In genomic region chr3:184576457-184577240, GRCh38 we compare ENCODE assay signal across 12 cellular contexts. TPM values are rescaled to one million over a fixed set of nuclear protein-coding genes. Genes with fewer than 3 reads are reported as not detected.
DNase-seq lines count a peak whose midpoint lies in the region; ATAC-seq lines count a peak whose summit lies in the region.
"Had no signal": no experiment of that assay in that cellular context is flagged by ENCODE, and none has a peak within 500 bp of the region (broad histone marks: within the 10 kb centered on the region; RNA-seq: fewer than 3 reads in every experiment).

No MANE protein-coding gene starts in this region.

- H3K79me1 ChIP-seq in mesenchymal stem cell (replicated peaks; ENCODE audit: low read length, poor library complexity, severe bottlenecking) (no peaks in the 10 kb centered on the region), neuronal stem cell (ENCODE audit: low read depth, low read length) (no peaks in the 10 kb centered on the region)

- H3K9me3 Mint-ChIP-seq in stimulated activated naive CD8-positive, alpha-beta T cell treated with anti-CD3 and anti-CD28 coated beads, Interleukin-15, amount 100 ng/mL, for 72 hours, result no peaks in the 10 kb centered on the region
- H3K9me3 Mint-ChIP-seq in stimulated activated effector memory CD8-positive, alpha-beta T cell treated with anti-CD3 and anti-CD28 coated beads, Interleukin-12 subunit alpha, Interleukin-12 subunit beta, amount 100 ng/mL, for 72 hours, result no peaks in the 10 kb centered on the region
- H3K9me3 Mint-ChIP-seq: CD4-positive, alpha-beta T cell had no signal

- H3K27me3 ChIP-seq in mesenchymal stem cell (ENCODE audit: control insufficient read depth in 1 of 2, insufficient read depth in 1 of 2, low read length in 2 of 2), result peaks cover 0 to 9% of the 10 kb centered on the region in 2 experiments
- H3K27me3 ChIP-seq in neuronal stem cell (ENCODE audit: control insufficient read depth in 3 of 3, insufficient read depth in 3 of 3, low read depth in 1 of 3, low read length in 3 of 3), result peaks cover 0 to 8% (median 0%) of the 10 kb centered on the region in 3 experiments

- H2BK12ac ChIP-seq in mesenchymal stem cell (ENCODE audit: low read length in 2 of 2), result peak overlapping the region; percentile 22 to 81
- H2BK12ac ChIP-seq in neuronal stem cell (ENCODE audit: low read length), result no peak overlapping the region

- no peaks in the 10 kb centered on the region for H3K36me3 Mint-ChIP-seq in stimulated activated effector memory CD8-positive, alpha-beta T cell treated with anti-CD3 and anti-CD28 coated beads, Interleukin-12 subunit alpha, Interleukin-12 subunit beta, amount 100 ng/mL, for 72 hours

- H3K23ac ChIP-seq in mesenchymal stem cell (ENCODE audit: low read length in 2 of 2) (no peak overlapping the region), neuronal stem cell (ENCODE audit: low read depth, low read length, poor library complexity) (peak overlapping the region; percentile 67)

- H3K36me3 ChIP-seq in mesenchymal stem cell (ENCODE audit: control insufficient read depth in 1 of 2, insufficient read depth in 2 of 2, low read depth in 1 of 2, low read length in 2 of 2), result peaks cover 7 to 39% of the 10 kb centered on the region in 2 experiments
- H3K36me3 ChIP-seq in neuronal stem cell (replicated peaks in 1 of 2; ENCODE audit: control insufficient read depth in 2 of 2, insufficient read depth in 2 of 2, low read length in 2 of 2), result peaks cover 14 to 78% of the 10 kb centered on the region in 2 donors

- H3K27me3 Mint-ChIP-seq in stimulated activated naive CD8-positive, alpha-beta T cell treated with anti-CD3 and anti-CD28 coated beads, Interleukin-15, amount 100 ng/mL, for 72 hours, result peaks cover 8% of the 10 kb centered on the region

- no peak overlapping the region for H3K4me3 Mint-ChIP-seq in stimulated activated naive CD8-positive, alpha-beta T cell treated with anti-CD3 and anti-CD28 coated beads, Interleukin-15, amount 100 ng/mL, for 72 hours
- H3K4me3 Mint-ChIP-seq in stimulated activated effector memory CD8-positive, alpha-beta T cell treated with anti-CD3 and anti-CD28 coated beads, Interleukin-12 subunit alpha, Interleukin-12 subunit beta, amount 100 ng/mL, for 72 hours, result no peak overlapping the region
- H3K4me3 Mint-ChIP-seq: B cell; CD4-positive, alpha-beta T cell had no signal

- H3K4me2 ChIP-seq in mesenchymal stem cell (ENCODE audit: low read length, poor library complexity, severe bottlenecking), result no peak overlapping the region
- no peak overlapping the region for H3K4me2 ChIP-seq in neuronal stem cell (ENCODE audit: insufficient read depth, low read length, poor library complexity, severe bottlenecking)

- H3K4me1 ChIP-seq in mesenchymal stem cell (ENCODE audit: control insufficient read depth, insufficient read depth, low read depth, low read length) (peaks cover 7% of the 10 kb centered on the region), neuronal stem cell (ENCODE audit: control insufficient read depth in 2 of 2, insufficient read depth in 1 of 2, low read depth in 1 of 2, low read length in 2 of 2) (peaks cover 26 to 33% of the 10 kb centered on the region in 2 donors)

- H3K4me1 Mint-ChIP-seq in stimulated activated naive CD8-positive, alpha-beta T cell treated with anti-CD3 and anti-CD28 coated beads, Interleukin-15, amount 100 ng/mL, for 72 hours, result no peaks in the 10 kb centered on the region
- H3K4me1 Mint-ChIP-seq in stimulated activated effector memory CD8-positive, alpha-beta T cell treated with anti-CD3 and anti-CD28 coated beads, Interleukin-12 subunit alpha, Interleukin-12 subunit beta, amount 100 ng/mL, for 72 hours, result no peaks in the 10 kb centered on the region
- H3K4me1 Mint-ChIP-seq: B cell had no signal

- H3K14ac ChIP-seq in mesenchymal stem cell (ENCODE audit: low read length in 2 of 2), result no peak overlapping the region
- no peak overlapping the region for H3K14ac ChIP-seq in neuronal stem cell (ENCODE audit: low read length)

- no peak overlapping the region for H3K4ac ChIP-seq in mesenchymal stem cell (ENCODE audit: low read depth in 1 of 2, low read length in 2 of 2)
- no peak overlapping the region for H3K4ac ChIP-seq in neuronal stem cell (ENCODE audit: low read length)

- H3K4me3 ChIP-seq in mesenchymal stem cell (ENCODE audit: insufficient read depth in 1 of 2, low read depth in 1 of 2, low read length in 2 of 2) (no peak overlapping the region), neuronal stem cell (ENCODE audit: low read length in 2 of 2) (no peak overlapping the region)

- WGBS in mesenchymal stem cell, result 94% methylated on average over 24 of the region's 25 CpGs
- WGBS in neuronal stem cell (ENCODE audit: extremely low coverage in 2 of 2, insufficient read length in 2 of 2, insufficient replicate concordance in 1 of 2), 2 donors, result no CpG with 5 or more reads among the region's 25 CpGs

- DNase-seq in stimulated activated naive CD8-positive, alpha-beta T cell treated with anti-CD3 and anti-CD28 coated beads, Interleukin-15, amount 100 ng/mL, for 72 hours, result no peak
- DNase-seq in stimulated activated naive CD8-positive, alpha-beta T cell treated with anti-CD3 and anti-CD28 coated beads, Interleukin-15, Interleukin-2, amounts not matched to agents 100 U/mL and 50 U/mL, for 24 hours, result no peak
- DNase-seq in mesenchymal stem cell, result no peak
- DNase-seq in neuronal stem cell (ENCODE audit: low spot score), result no peak
- no peak for DNase-seq in SW480 (ENCODE audit: low spot score)
- no peak for DNase-seq in effector CD4-positive, alpha-beta T cell
- DNase-seq in stimulated activated effector memory CD8-positive, alpha-beta T cell treated with anti-CD3 and anti-CD28 coated beads, Interleukin-12 subunit alpha, Interleukin-12 subunit beta, amount 100 ng/mL, for 72 hours (ENCODE audit: low spot score in 2 of 2), result no peak
- DNase-seq: Calu3; CD4-positive, alpha-beta T cell; DMS 273 treated with DMSO at 0.1 percent for 48 hours had no signal

- H4K8ac ChIP-seq in mesenchymal stem cell (ENCODE audit: low read length) (no peak overlapping the region), neuronal stem cell (ENCODE audit: low read depth, low read length) (no peak overlapping the region)

- peak overlapping the region; percentile 23 to 64 for H3K18ac ChIP-seq in mesenchymal stem cell (ENCODE audit: low read depth in 1 of 2, low read length in 2 of 2)
- peak overlapping the region; percentile 22 for H3K18ac ChIP-seq in neuronal stem cell (ENCODE audit: low read length)

- peak overlapping the region in 1 of 2 donors; percentile 54 for H3K27ac Mint-ChIP-seq in stimulated activated naive CD8-positive, alpha-beta T cell treated with anti-CD3 and anti-CD28 coated beads, Interleukin-15, amount 100 ng/mL, for 72 hours
- no peak overlapping the region for H3K27ac Mint-ChIP-seq in stimulated activated effector memory CD8-positive, alpha-beta T cell treated with anti-CD3 and anti-CD28 coated beads, Interleukin-12 subunit alpha, Interleukin-12 subunit beta, amount 100 ng/mL, for 72 hours
- H3K27ac Mint-ChIP-seq: B cell; CD4-positive, alpha-beta T cell had no signal

- no peak overlapping the region for H3K27ac ChIP-seq in mesenchymal stem cell (ENCODE audit: low read length, poor library complexity, severe bottlenecking)
- H3K27ac ChIP-seq in neuronal stem cell (replicated peaks; ENCODE audit: low read length), result no peak overlapping the region

- H2AK5ac ChIP-seq in mesenchymal stem cell (ENCODE audit: low read length, severe bottlenecking) (no peak overlapping the region), neuronal stem cell (ENCODE audit: low read depth, low read length) (peak overlapping the region; percentile 41)

- H2BK120ac ChIP-seq in mesenchymal stem cell (ENCODE audit: low read depth, low read length) (no peak overlapping the region), neuronal stem cell (ENCODE audit: low read depth, low read length) (no peak overlapping the region)

- H2BK15ac ChIP-seq in mesenchymal stem cell (ENCODE audit: low read depth, poor library complexity, severe bottlenecking) (no peak overlapping the region), neuronal stem cell (ENCODE audit: low read length) (peak overlapping the region; percentile 60)

- H2BK5ac ChIP-seq in mesenchymal stem cell (ENCODE audit: low read depth, low read length, poor library complexity, severe bottlenecking) (no peak overlapping the region), neuronal stem cell (ENCODE audit: low read length) (no peak overlapping the region)

- H3K9ac ChIP-seq in mesenchymal stem cell (ENCODE audit: low read length), result no peak overlapping the region
- H3K9ac ChIP-seq in neuronal stem cell (ENCODE audit: low read depth, low read length, poor library complexity), result no peak overlapping the region

- H2AFZ ChIP-seq in mesenchymal stem cell (ENCODE audit: low read depth, low read length), result no peak overlapping the region
- H2AFZ ChIP-seq in neuronal stem cell (ENCODE audit: low read length), result no peak overlapping the region

- ATAC-seq in stimulated activated naive CD8-positive, alpha-beta T cell treated with anti-CD3 and anti-CD28 coated beads, Interleukin-15, amount 100 ng/mL, for 72 hours, result peak; percentile 7
- no peak for ATAC-seq in stimulated activated naive CD8-positive, alpha-beta T cell treated with anti-CD3 and anti-CD28 coated beads, Interleukin-15, Interleukin-2, amounts not matched to agents 100 U/mL and 50 U/mL, for 24 hours
- ATAC-seq in stimulated activated effector memory CD8-positive, alpha-beta T cell treated with anti-CD3 and anti-CD28 coated beads, Interleukin-12 subunit alpha, Interleukin-12 subunit beta, amount 100 ng/mL, for 72 hours, result no peak
- ATAC-seq: HCT116 had no signal

- H4K91ac ChIP-seq in mesenchymal stem cell (ENCODE audit: low read length), result peak overlapping the region; percentile 85
- no peak overlapping the region for H4K91ac ChIP-seq in neuronal stem cell (ENCODE audit: low read depth, low read length, poor library complexity)

- H3K9me3 ChIP-seq in mesenchymal stem cell (ENCODE audit: control insufficient read depth, low read length), result no peaks in the 10 kb centered on the region
- H3K9me3 ChIP-seq in neuronal stem cell (replicated peaks in 1 of 2; ENCODE audit: control insufficient read depth in 2 of 2, insufficient read depth in 1 of 2, low read depth in 1 of 2, low read length in 2 of 2), result no peaks in the 10 kb centered on the region

RNA-seq across cellular contexts. Expression of gene EPHB3, which starts 15.1 kb away (rescaled TPM):
- 2.3 TPM for polyA plus RNA-seq in mesenchymal stem cell (2013, experiment 1 of 2)
- 2.2 TPM for polyA plus RNA-seq in mesenchymal stem cell (2013, experiment 2 of 2)
- 3.8 TPM for polyA plus RNA-seq in neuronal stem cell (2013, experiment 1 of 2)
- polyA plus RNA-seq in neuronal stem cell (2013, experiment 2 of 2), result 4.3 TPM
